Comparison of ENCODE assay signal across 18 cellular contexts in the genomic region with DNA sequence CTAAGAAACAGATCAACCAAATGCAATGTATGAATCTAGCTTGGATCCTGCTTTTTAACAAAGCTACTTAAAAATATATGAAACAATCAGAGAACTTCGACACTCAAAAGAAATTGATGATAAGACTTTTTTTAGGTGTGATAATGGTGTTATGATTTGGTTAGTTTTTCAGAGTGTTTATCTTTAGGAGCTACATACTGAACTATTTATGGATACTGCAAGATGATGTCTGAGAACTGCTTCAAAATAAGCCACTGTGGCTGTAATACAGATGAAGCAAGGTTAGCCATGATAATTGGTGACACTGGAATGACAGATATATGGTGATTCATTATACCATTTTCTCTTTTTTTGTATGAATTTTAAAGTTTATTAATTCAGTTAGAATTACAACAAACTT. TPM values are rescaled to one million over a fixed set of nuclear protein-coding genes. Genes with fewer than 3 reads are reported as not detected.
DNase-seq lines count a peak whose midpoint lies in the region; ATAC-seq, FAIRE-seq and TF ChIP-seq lines count a peak whose summit lies in the region.
"Had no signal": no experiment of that assay in that cellular context is flagged by ENCODE, and none has a peak within 500 bp of the region (broad histone marks: within the 10 kb centered on the region; RNA-seq: fewer than 3 reads in every experiment).

No MANE protein-coding gene starts in this region.

- H3K27ac ChIP-seq in GM23248 (peak overlapping the region; percentile 77; the same call in 1 of the 2 replicates), gastroesophageal sphincter (peak overlapping the region; percentile 56 to 82 (median 76)), rectal smooth muscle tissue (ENCODE audit: low read depth, low read length) (peak overlapping the region; percentile 28)
- H3K27ac ChIP-seq: C4-2B, SJSA1 had no signal

- H4K20me1 ChIP-seq in GM23248 (ENCODE audit: insufficient read depth): no peaks in the 10 kb centered on the region

- H3K79me2 ChIP-seq in GM23248 (ENCODE audit: insufficient read depth): peaks cover 56% of the 10 kb centered on the region

- no peak overlapping the region for H3K9ac ChIP-seq in GM23248
- H3K9ac ChIP-seq in rectal smooth muscle tissue (ENCODE audit: low read length): no peak overlapping the region

- no peaks in the 10 kb centered on the region for H3K9me2 ChIP-seq in GM23248 (ENCODE audit: insufficient read depth)

- WGBS in GM23248 (ENCODE audit: low coverage in 1 of 2, low lambda C conversion rate in 2 of 2, missing lambda C conversion rate in 2 of 2), 2 experiments: 98 to 100% methylated on average over 1 of the region's 1 CpG
- 8 to 40% methylated on average over 1 of the region's 1 CpG for WGBS in gastroesophageal sphincter (ENCODE audit: low coverage in 1 of 2), 2 donors

- no peak for TF ChIP-seq CTCF in D721Med (IDR thresholded peaks at IDR 0.05; ENCODE audit: insufficient read depth, missing control alignments)
- no peak for TF ChIP-seq CTCF in gastroesophageal sphincter (IDR thresholded peaks at IDR 0.05)

- H3K4me1 ChIP-seq in GM23248 (ENCODE audit: insufficient read depth): peaks cover 21% of the 10 kb centered on the region
- peaks cover 5 to 75% (median 14%) of the 10 kb centered on the region in 3 donors for H3K4me1 ChIP-seq in gastroesophageal sphincter
- peaks cover 18% of the 10 kb centered on the region for H3K4me1 ChIP-seq in rectal smooth muscle tissue (ENCODE audit: control insufficient read depth, insufficient read depth, low read length)
- H3K4me1 ChIP-seq: SJSA1 had no signal

- FAIRE-seq in D721Med (lab: Jason Lieb, UNC): peak; percentile 89

- no peaks in the 10 kb centered on the region for H3K9me3 ChIP-seq in GM23248 (ENCODE audit: low read depth)
- no peaks in the 10 kb centered on the region for H3K9me3 ChIP-seq in gastroesophageal sphincter
- H3K9me3 ChIP-seq: SJSA1 had no signal

- H3K27me3 Mint-ChIP-seq in activated naive CD8-positive, alpha-beta T cell treated with anti-CD3 and anti-CD28 coated beads, Interleukin-2, amount 50 U/mL, for 24 hours: no peaks in the 10 kb centered on the region

- no peak overlapping the region for H2AFZ ChIP-seq in GM23248
- H2AFZ ChIP-seq: GM23338 had no signal

- TF ChIP-seq EP300 in gastroesophageal sphincter (IDR thresholded peaks at IDR 0.05): no peak

- DNase-seq in D721Med (ENCODE audit: insufficient read length, low spot score) (no peak), GM23248 (no peak), dermis blood vessel endothelial cell (no peak)
- no peak for DNase-seq in activated effector memory CD4-positive, alpha-beta T cell treated with Interleukin-2 at 50 U/mL for 16 hours
- DNase-seq in activated naive CD8-positive, alpha-beta T cell treated with anti-CD3 and anti-CD28 coated beads, Interleukin-2, amount 50 U/mL, for 24 hours: no peak
- DNase-seq: AML-193, DMS79 treated with DMSO at 0.1 percent for 48 hours, NCI-H1092 treated with DMSO at 0.1 percent for 48 hours, NCI-H146, NCI-H2029 treated with DMSO at 0.1 percent for 48 hours, NCI-H2171, PC-3 had no signal

- H3K4me1 Mint-ChIP-seq in activated naive CD8-positive, alpha-beta T cell treated with anti-CD3 and anti-CD28 coated beads, Interleukin-2, amount 50 U/mL, for 24 hours: peaks cover 40% of the 10 kb centered on the region

- H3K4me2 ChIP-seq in GM23248 (ENCODE audit: unreplicated experiment): no peak overlapping the region
- H3K4me2 ChIP-seq: GM23338 had no signal

- in situ Hi-C loops in GM23248 (cut with MboI): no loop called here

- peaks cover 18% of the 10 kb centered on the region; the same call in 1 of the 2 replicates for H3F3A ChIP-seq in GM23248 (ENCODE audit: insufficient read depth)

- H3K36me3 Mint-ChIP-seq in activated naive CD8-positive, alpha-beta T cell treated with anti-CD3 and anti-CD28 coated beads, Interleukin-2, amount 50 U/mL, for 24 hours (ENCODE audit: low read depth): peaks cover 13% of the 10 kb centered on the region

- ATAC-seq in gastroesophageal sphincter: no peak
- ATAC-seq in activated naive CD8-positive, alpha-beta T cell treated with anti-CD3 and anti-CD28 coated beads, Interleukin-2, amount 50 U/mL, for 24 hours: no peak
- ATAC-seq: GM23338, HCT116, PC-3 had no signal

- H3K27me3 ChIP-seq in GM23248 (replicated peaks; ENCODE audit: insufficient read depth) (no peaks in the 10 kb centered on the region), gastroesophageal sphincter (no peaks in the 10 kb centered on the region), rectal smooth muscle tissue (ENCODE audit: control insufficient read depth, insufficient read depth, low read length) (no peaks in the 10 kb centered on the region)
- H3K27me3 ChIP-seq: SJSA1 had no signal

- no peak for TF ChIP-seq POLR2A in gastroesophageal sphincter (IDR thresholded peaks at IDR 0.05)

- H3K4me3 ChIP-seq in GM23248 (no peak overlapping the region), gastroesophageal sphincter (no peak overlapping the region), rectal smooth muscle tissue (ENCODE audit: low read length) (no peak overlapping the region)
- H3K4me3 ChIP-seq: GM23338, SJSA1 had no signal

- H3K27ac Mint-ChIP-seq in activated naive CD8-positive, alpha-beta T cell treated with anti-CD3 and anti-CD28 coated beads, Interleukin-2, amount 50 U/mL, for 24 hours: no peak overlapping the region

- H3K36me3 ChIP-seq in GM23248 (ENCODE audit: low read depth) (no peaks in the 10 kb centered on the region), gastroesophageal sphincter (peaks cover 0 to 6% of the 10 kb centered on the region in 2 donors), rectal smooth muscle tissue (ENCODE audit: control insufficient read depth, insufficient read depth, low read length) (no peaks in the 10 kb centered on the region)

- H3K4me3 Mint-ChIP-seq in activated naive CD8-positive, alpha-beta T cell treated with anti-CD3 and anti-CD28 coated beads, Interleukin-2, amount 50 U/mL, for 24 hours: no peak overlapping the region
- H3K4me3 Mint-ChIP-seq: GM23338 had no signal

- peaks cover 4% of the 10 kb centered on the region for H3K9me3 Mint-ChIP-seq in activated naive CD8-positive, alpha-beta T cell treated with anti-CD3 and anti-CD28 coated beads, Interleukin-2, amount 50 U/mL, for 24 hours
- H3K9me3 Mint-ChIP-seq: GM23338 had no signal

RNA-seq across cellular contexts. Expression of a gene that starts 14.2 kb away (rescaled TPM):
- total RNA-seq in GM23248 (2014; rRNA removed; shearing (Covaris generic)): 17.6 and 21.0 TPM in 2 replicates
- polyA plus RNA-seq in GM23248 (2016; fragmentation: Nextera tagmentation; extraction: Ambion mirVana): 13.7 and 15.1 TPM in 2 replicates
- total RNA-seq in gastroesophageal sphincter (10 to 100 TPM; 54.9 to 82.7 (median 70.5) TPM), dermis blood vessel endothelial cell (12.1 and 14.9 TPM in 2 replicates)

RNA-seq across cellular contexts. Expression of a gene that starts 42.4 kb away (rescaled TPM):
- 43.6 and 56.6 TPM in 2 replicates for total RNA-seq in GM23248 (2014; rRNA removed; shearing (Covaris generic))
- 96.2 and 100 TPM in 2 replicates for polyA plus RNA-seq in GM23248 (2016; fragmentation: Nextera tagmentation; extraction: Ambion mirVana)
- total RNA-seq in gastroesophageal sphincter (10 to 100 TPM; 25.2 to 34.2 (median 31.3) TPM), dermis blood vessel endothelial cell (36.8 and 60.2 TPM in 2 replicates)
